2 cellular contexts compared by ENCODE assay signal in genomic region chr1:56811331-56811730, GRCh38.
TF ChIP-seq lines count a peak whose summit lies in the region.

No MANE protein-coding gene starts in this region.

TF ChIP-seq in H1, 55 proteins besides CTCF, POLR2A, EP300 and RAD21:
- no peak for TF ChIP-seq GTF2F1 (IDR thresholded peaks at IDR 0.05; ENCODE audit: borderline replicate concordance, low read depth, low read length)
- no peak for TF ChIP-seq ATF3 (IDR thresholded peaks at IDR 0.05; ENCODE audit: insufficient read depth, low read depth, low read length)
- no peak for TF ChIP-seq RFX5 (IDR thresholded peaks at IDR 0.05; ENCODE audit: borderline replicate concordance, low read depth, low read length)
- TF ChIP-seq TAF7 (optimal IDR thresholded peaks at IDR 0.05; ENCODE audit: borderline replicate concordance, low read depth, low read length), result no peak
- TF ChIP-seq JUND (IDR thresholded peaks at IDR 0.05; ENCODE audit: low read length), result no peak
- TF ChIP-seq FOSL1 (IDR thresholded peaks at IDR 0.05; ENCODE audit: insufficient read depth, low read depth, low read length), result no peak
- TF ChIP-seq BACH1 (IDR thresholded peaks at IDR 0.05; ENCODE audit: low read length), result no peak
- TF ChIP-seq TEAD4 (IDR thresholded peaks at IDR 0.05; ENCODE audit: low read depth, low read length), result peak; percentile 58; the same call in 1 of the 2 replicates
- no peak for TF ChIP-seq HDAC6 (IDR thresholded peaks at IDR 0.05; ENCODE audit: low read depth, low read length)
- 0 out of 2 replicates have a peak, but pooled peaks have one; percentile 12 for TF ChIP-seq YY1 (IDR thresholded peaks at IDR 0.05; ENCODE audit: low read depth, low read length)
- no peak for TF ChIP-seq KDM4A (IDR thresholded peaks at IDR 0.05; ENCODE audit: low read depth, low read length, severe bottlenecking)
- no peak for TF ChIP-seq CEBPB (IDR thresholded peaks at IDR 0.05; ENCODE audit: low read depth, low read length)
- no peak for TF ChIP-seq SIX5 (IDR thresholded peaks at IDR 0.05; ENCODE audit: low read depth, low read length)
- no peak for TF ChIP-seq SUZ12 (IDR thresholded peaks at IDR 0.05; ENCODE audit: low read length)
- no peak for TF ChIP-seq SP1 (IDR thresholded peaks at IDR 0.05; ENCODE audit: low read depth, low read length)
- no peak for TF ChIP-seq GABPA (IDR thresholded peaks at IDR 0.05; ENCODE audit: borderline replicate concordance, insufficient read depth, low read length)

TF ChIP-seq in HepG2, 621 proteins besides CTCF, POLR2A, EP300 and RAD21:
- TF ChIP-seq FOXA1 (IDR thresholded peaks at IDR 0.05) (no peak), FOXA1 (CRISPR knock-in tag; IDR thresholded peaks at IDR 0.05) (0 out of 2 replicates have a peak, but pooled peaks have one; percentile 16), ZBTB43 (CRISPR knock-in tag; conservative IDR thresholded peaks at IDR 0.05) (no peak)
